ENCODE assay signal across 17 cellular contexts in the genomic region with DNA sequence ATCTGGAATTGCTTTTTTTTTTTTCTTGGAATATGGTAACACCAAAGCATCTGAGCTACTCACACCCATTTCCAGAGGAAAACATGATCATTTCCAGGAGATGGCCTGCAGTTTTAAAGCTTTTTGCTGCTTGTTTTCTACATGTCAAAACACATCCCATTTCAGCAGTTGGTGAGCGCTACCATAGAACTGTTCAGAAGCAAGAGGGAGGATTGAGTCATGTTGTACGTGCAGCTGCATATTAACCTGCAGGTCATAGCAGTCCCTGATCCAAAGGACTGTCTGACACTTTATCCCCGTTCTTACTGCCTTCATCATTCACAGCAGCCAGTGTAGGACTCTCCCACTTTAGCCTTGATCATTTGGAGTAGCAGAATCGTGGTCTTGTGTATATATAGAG.
"Had no signal": no experiment of that assay in that cellular context is flagged by ENCODE, and none has a peak within 500 bp of the region (broad histone marks: within the 10 kb centered on the region; RNA-seq: fewer than 3 reads in every experiment).

No MANE protein-coding gene starts in this region.

- H3K4me1 Mint-ChIP-seq: activated CD4-positive, alpha-beta T cell treated with anti-CD3 and anti-CD28 coated beads, Interleukin-2, amount 10 ng/mL, durations not matched to agents 7 days and 5 days; activated naive CD4-positive, alpha-beta T cell treated with anti-CD3 and anti-CD28 coated beads, Interleukin-2, amount 10 ng/mL, durations not matched to agents 7 days and 5 days; activated T-helper 17 cell treated with anti-CD3 and anti-CD28 coated beads, Interleukin-2, amount 50 U/mL, for 72 hours had no signal

- H3K4me3 ChIP-seq: lung, psoas muscle, right lobe of liver, upper lobe of left lung had no signal

- H3K27ac Mint-ChIP-seq: activated B cell treated with CpG ODN at 0.5 μM for 24 hours; activated CD4-positive, alpha-beta T cell treated with anti-CD3 and anti-CD28 coated beads, Interleukin-2, amount 10 ng/mL, durations not matched to agents 7 days and 5 days; activated naive CD4-positive, alpha-beta T cell treated with anti-CD3 and anti-CD28 coated beads, Interleukin-2, amount 10 ng/mL, durations not matched to agents 7 days and 5 days; activated T-helper 17 cell treated with anti-CD3 and anti-CD28 coated beads, Interleukin-2, amount 50 U/mL, for 72 hours; natural killer cell treated with Interleukin-12 subunit alpha and Interleukin-12 subunit beta and Interleukin-15 and Interleukin-18, amount 100 ng/mL, for 72 hours had no signal

- ATAC-seq: activated T-helper 17 cell treated with anti-CD3 and anti-CD28 coated beads, Interleukin-2, amount 50 U/mL, for 72 hours; natural killer cell treated with Interleukin-12 subunit alpha and Interleukin-12 subunit beta and Interleukin-15 and Interleukin-18, amount 100 ng/mL, for 72 hours; psoas muscle; right lobe of liver had no signal

- H3K4me1 ChIP-seq: psoas muscle, right lobe of liver, upper lobe of left lung had no signal

- H3K27me3 Mint-ChIP-seq: activated B cell treated with CpG ODN at 0.5 μM for 24 hours; activated CD4-positive, alpha-beta T cell treated with anti-CD3 and anti-CD28 coated beads, Interleukin-2, amount 10 ng/mL, durations not matched to agents 7 days and 5 days; activated naive CD4-positive, alpha-beta T cell treated with anti-CD3 and anti-CD28 coated beads, Interleukin-2, amount 10 ng/mL, durations not matched to agents 7 days and 5 days; brain; natural killer cell treated with Interleukin-12 subunit alpha and Interleukin-12 subunit beta and Interleukin-15 and Interleukin-18, amount 100 ng/mL, for 72 hours had no signal

- H3K27ac ChIP-seq: psoas muscle, right lobe of liver, upper lobe of left lung had no signal

- H3K27me3 ChIP-seq: right lobe of liver had no signal

- H3K36me3 ChIP-seq: right lobe of liver, upper lobe of left lung had no signal

- H3K4me3 Mint-ChIP-seq: activated B cell treated with CpG ODN at 0.5 μM for 24 hours; activated CD4-positive, alpha-beta T cell treated with anti-CD3 and anti-CD28 coated beads, Interleukin-2, amount 10 ng/mL, durations not matched to agents 7 days and 5 days; activated naive CD4-positive, alpha-beta T cell treated with anti-CD3 and anti-CD28 coated beads, Interleukin-2, amount 10 ng/mL, durations not matched to agents 7 days and 5 days; activated T-helper 17 cell treated with anti-CD3 and anti-CD28 coated beads, Interleukin-2, amount 50 U/mL, for 72 hours; brain; natural killer cell treated with Interleukin-12 subunit alpha and Interleukin-12 subunit beta and Interleukin-15 and Interleukin-18, amount 100 ng/mL, for 72 hours had no signal

- DNase-seq: activated B cell treated with CpG ODN at 0.5 μM for 24 hours; activated CD4-positive, alpha-beta T cell treated with anti-CD3 and anti-CD28 coated beads, Interleukin-2, amount 10 ng/mL, durations not matched to agents 7 days and 5 days; activated naive CD4-positive, alpha-beta T cell treated with anti-CD3 and anti-CD28 coated beads, Interleukin-2, amount 10 ng/mL, durations not matched to agents 7 days and 5 days; activated T-cell treated with anti-CD3 and anti-CD28 coated beads for 4 hours; cerebellar nuclear complex; dermis blood vessel endothelial cell; hypothalamus; occipital lobe; psoas muscle; right lobe of liver; stimulated activated naive CD4-positive, alpha-beta T cell; T-helper 2 cell; upper lobe of left lung had no signal

- H3K9me3 ChIP-seq: psoas muscle, right lobe of liver, upper lobe of left lung had no signal

- H3K9me3 Mint-ChIP-seq: activated CD4-positive, alpha-beta T cell treated with anti-CD3 and anti-CD28 coated beads, Interleukin-2, amount 10 ng/mL, durations not matched to agents 7 days and 5 days; activated naive CD4-positive, alpha-beta T cell treated with anti-CD3 and anti-CD28 coated beads, Interleukin-2, amount 10 ng/mL, durations not matched to agents 7 days and 5 days had no signal
